8 cellular contexts compared by ENCODE assay signal in genomic region chr5:115586525-115587146, GRCh38. TPM values are rescaled to one million over a fixed set of nuclear protein-coding genes. Genes with fewer than 3 reads are reported as not detected.
DNase-seq lines count a peak whose midpoint lies in the region; ATAC-seq and TF ChIP-seq lines count a peak whose summit lies in the region.

No MANE protein-coding gene starts in this region.

- CTCF ChIA-PET in activated CD4-positive, alpha-beta T cell treated with anti-CD3 and anti-CD28 coated beads for 36 hours (lab: Charles Lee), result interaction anchor here (0.5 to 3.0 kb wide), 3 partner anchors 277 to 280 kb away, joined by 3 to 16 read pairs (median 5); no protein-coding TSS in a partner anchor

- no peaks in the 10 kb centered on the region for H3K4me1 ChIP-seq in neutrophil (ENCODE audit: control insufficient read depth in 1 of 2, insufficient read depth in 1 of 2, low read depth in 1 of 2, low read length in 1 of 2)

- POLR2A ChIA-PET in activated CD4-positive, alpha-beta T cell treated with anti-CD3 and anti-CD28 coated beads for 36 hours (lab: Charles Lee), result no interaction called here

- no peak overlapping the region for H3K27ac ChIP-seq in neutrophil

- intact Hi-C loops in activated CD4-positive, alpha-beta T cell treated with anti-CD3 and anti-CD28 coated beads for 36 hours (cut with DNase I, micrococcal nuclease), result loop anchor here (1.0 to 5.0 kb wide), 4 partner anchors 199 to 488 kb away; no protein-coding TSS in a partner anchor

- H3K9me3 Mint-ChIP-seq in activated CD4-positive, alpha-beta T cell treated with anti-CD3 and anti-CD28 coated beads for 36 hours (ENCODE audit: low read depth), result no peaks in the 10 kb centered on the region

- no peak overlapping the region for H3K4me3 Mint-ChIP-seq in activated CD4-positive, alpha-beta T cell treated with anti-CD3 and anti-CD28 coated beads for 36 hours

- ATAC-seq in GM19351 (IDR thresholded peaks at IDR 0.05; ENCODE audit: unreplicated experiment), result peak; percentile 47
- ATAC-seq in GM21526 (IDR thresholded peaks at IDR 0.05; ENCODE audit: low FRiP score, unreplicated experiment), result no peak
- ATAC-seq in activated CD4-positive, alpha-beta T cell treated with anti-CD3 and anti-CD28 coated beads for 36 hours, result no peak

- H3K27ac Mint-ChIP-seq in activated CD4-positive, alpha-beta T cell treated with anti-CD3 and anti-CD28 coated beads for 36 hours, result no peak overlapping the region

- H3K27me3 ChIP-seq in neutrophil, result no peaks in the 10 kb centered on the region

- no peak overlapping the region for H3K4me3 ChIP-seq in AG09309 (ENCODE audit: control insufficient read depth, low read depth, low read length)
- H3K4me3 ChIP-seq in neutrophil (ENCODE audit: low read depth in 1 of 2, low read length in 1 of 2), result no peak overlapping the region

- TF ChIP-seq CTCF in AG09309 (IDR thresholded peaks at IDR 0.05; ENCODE audit: control insufficient read depth, insufficient read depth, low read depth, low read length, missing control alignments), result peak; percentile 23
- peak; percentile 56 for TF ChIP-seq CTCF in neutrophil (IDR thresholded peaks at IDR 0.05)

- no peaks in the 10 kb centered on the region for H3K4me1 Mint-ChIP-seq in activated CD4-positive, alpha-beta T cell treated with anti-CD3 and anti-CD28 coated beads for 36 hours

- H3K27me3 Mint-ChIP-seq in activated CD4-positive, alpha-beta T cell treated with anti-CD3 and anti-CD28 coated beads for 36 hours, result no peaks in the 10 kb centered on the region

- DNase-seq in AG09309 (ENCODE audit: low read depth) (no peak), NCI-H748 (lab: John Stamatoyannopoulos, UW; ENCODE audit: unreplicated experiment) (peak; percentile 35), dedifferentiated amniotic fluid mesenchymal stem cell (ENCODE audit: extremely low spot score) (peak; percentile 58)
- no peak for DNase-seq in activated naive CD4-positive, alpha-beta T cell treated with Interleukin-2 at 50 U/mL for 16 hours
- DNase-seq in activated CD4-positive, alpha-beta T cell treated with anti-CD3 and anti-CD28 coated beads for 36 hours, result no peak

- no peaks in the 10 kb centered on the region for H3K9me3 ChIP-seq in neutrophil

- no peaks in the 10 kb centered on the region for H3K36me3 Mint-ChIP-seq in activated CD4-positive, alpha-beta T cell treated with anti-CD3 and anti-CD28 coated beads for 36 hours (ENCODE audit: low read depth)

- no peaks in the 10 kb centered on the region for H3K36me3 ChIP-seq in neutrophil

RNA-seq across cellular contexts. Expression of gene TICAM2, which starts 15.6 kb away (rescaled TPM):
- total RNA-seq in activated CD4-positive, alpha-beta T cell treated with anti-CD3 and anti-CD28 coated beads for 36 hours, result 1 to 10 TPM in 1 of 2 experiments, under 1 TPM in 1; 0.87 to 1.7 TPM

RNA-seq across cellular contexts. Expression of gene TMED7, which starts 39.2 kb away (rescaled TPM):
- total RNA-seq in activated CD4-positive, alpha-beta T cell treated with anti-CD3 and anti-CD28 coated beads for 36 hours, result 10 to 100 TPM; 31.4 to 36.8 TPM

RNA-seq across cellular contexts. Expression of gene FEM1C, which starts 42.1 kb away (rescaled TPM):
- 10 to 100 TPM; 15.8 to 15.9 TPM for total RNA-seq in activated CD4-positive, alpha-beta T cell treated with anti-CD3 and anti-CD28 coated beads for 36 hours

Comparison
In these comparisons a context has a peak if more than half of its experiments do, and no peak if none do; other contexts are left out.
1. DNase-seq: peak in NCI-H748 (single experiment) and dedifferentiated amniotic fluid mesenchymal stem cell (single experiment); none in AG09309 (single experiment), activated naive CD4-positive, alpha-beta T cell treated with Interleukin-2 at 50 U/mL for 16 hours (single experiment) and activated CD4-positive, alpha-beta T cell treated with anti-CD3 and anti-CD28 coated beads for 36 hours (single experiment).